In genomic region chr12:95942106-95942531, GRCh38 we compare ENCODE assay signal across 1 cellular context.
TF ChIP-seq lines count a peak whose summit lies in the region.

No MANE protein-coding gene starts in this region.

TF ChIP-seq in liver, 16 proteins besides CTCF, POLR2A, EP300 and RAD21 (continued from another document):
- TF ChIP-seq ATF3 (IDR thresholded peaks at IDR 0.05) (no peak), RXRA (IDR thresholded peaks at IDR 0.05) (peak in 1 of 2 donors; percentile 60)
